ENCODE assay signal across 1 cellular context in genomic region chr19:4390017-4390861, GRCh38.
TF ChIP-seq lines count a peak whose summit lies in the region.

No MANE protein-coding gene starts in this region.

TF ChIP-seq in WTC11, 78 proteins besides CTCF, POLR2A, EP300 and RAD21 (continued from another document):
- TF ChIP-seq ZNF532 (CRISPR knock-in tag; IDR thresholded peaks at IDR 0.05; ENCODE audit: borderline replicate concordance): no peak
